In the genomic region with DNA sequence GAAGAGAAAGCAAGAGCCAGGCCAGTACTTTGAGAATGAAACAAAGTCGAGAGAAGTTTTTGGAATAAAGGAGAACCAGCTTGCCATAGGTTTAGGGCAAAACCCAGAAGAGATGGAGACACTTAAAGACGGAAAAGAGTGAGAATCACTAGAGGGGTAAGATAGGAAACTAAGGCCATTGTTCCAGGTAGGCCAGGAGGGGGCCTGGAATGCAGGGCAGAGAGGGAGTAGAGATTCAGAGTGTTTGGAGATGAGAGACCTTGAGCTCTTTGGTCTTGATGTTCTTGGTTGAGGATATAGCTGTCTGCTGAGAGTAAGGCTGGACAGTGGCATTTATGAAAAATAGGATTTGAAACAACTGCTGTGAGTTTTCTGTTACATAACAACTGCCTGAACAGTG, we compare ENCODE assay signal across 29 cellular contexts.
"Had no signal": no experiment of that assay in that cellular context is flagged by ENCODE, and none has a peak within 500 bp of the region (broad histone marks: within the 10 kb centered on the region; RNA-seq: fewer than 3 reads in every experiment).

No MANE protein-coding gene starts in this region.

- H3K4me3 Mint-ChIP-seq: natural killer cell treated with Interleukin-12 subunit alpha and Interleukin-12 subunit beta and Interleukin-15 and Interleukin-18, amount 100 ng/mL, for 72 hours; nephron progenitor cell; neural crest cell; stimulated activated effector memory CD8-positive, alpha-beta T cell treated with anti-CD3 and anti-CD28 coated beads, Interleukin-12 subunit alpha, Interleukin-12 subunit beta, amount 100 ng/mL, for 72 hours; stimulated activated naive B cell treated with anti-CD40 and anti-IgM and Interleukin-4, amounts not matched to agents 10 μg/mL and 1 μg/mL and 100 μg/mL, for 72 hours; stimulated activated naive CD8-positive, alpha-beta T cell treated with anti-CD3 and anti-CD28 coated beads, Interleukin-15, Interleukin-2, amounts not matched to agents 100 ng/mL and 50 ng/mL, for 24 hours had no signal

- H3K27ac ChIP-seq: neutrophil, pancreas, psoas muscle, right lobe of liver, sigmoid colon, stomach, thoracic aorta, thyroid gland, tibial nerve, upper lobe of left lung, vagina had no signal

- H3K27me3 Mint-ChIP-seq: stimulated activated naive B cell treated with anti-CD40 and anti-IgM and Interleukin-4, amounts not matched to agents 10 μg/mL and 1 μg/mL and 100 μg/mL, for 72 hours; stimulated activated naive CD8-positive, alpha-beta T cell treated with anti-CD3 and anti-CD28 coated beads, Interleukin-15, Interleukin-2, amounts not matched to agents 100 ng/mL and 50 ng/mL, for 24 hours had no signal

- FAIRE-seq: pancreas, small intestine, urothelium cell line had no signal

- H3K9me3 ChIP-seq: neutrophil, pancreas, right lobe of liver, sigmoid colon, thoracic aorta, thyroid gland, vagina had no signal

- H3K36me3 ChIP-seq: neutrophil, pancreas, right lobe of liver, sigmoid colon, stomach, thoracic aorta, thyroid gland, tibial nerve, upper lobe of left lung, vagina had no signal

- H3K4me3 ChIP-seq: pancreas, psoas muscle, right lobe of liver, sigmoid colon, stomach, thoracic aorta, thyroid gland, tibial nerve, upper lobe of left lung, vagina had no signal

- H3K4me1 Mint-ChIP-seq: nephron progenitor cell; stimulated activated effector memory CD8-positive, alpha-beta T cell treated with anti-CD3 and anti-CD28 coated beads, Interleukin-12 subunit alpha, Interleukin-12 subunit beta, amount 100 ng/mL, for 72 hours; stimulated activated naive B cell treated with anti-CD40 and anti-IgM and Interleukin-4, amounts not matched to agents 10 μg/mL and 1 μg/mL and 100 μg/mL, for 72 hours had no signal

- DNase-seq: nephron progenitor cell; nucleus accumbens; pancreas; posterior cingulate gyrus; psoas muscle; right cardiac atrium; right lobe of liver; sigmoid colon; small intestine; stimulated activated CD4-positive, alpha-beta T cell treated with anti-CD3 and anti-CD28 coated beads, Interleukin-15, amount 100 ng/mL, for 24 hours; stimulated activated CD4-positive, alpha-beta T cell treated with anti-CD3 and anti-CD28 coated beads, Interleukin-2, amount 100 ng/mL, for 24 hours; stimulated activated CD4-positive, alpha-beta T cell treated with anti-CD3 and anti-CD28 coated beads, Interleukin-2, amount 100 ng/mL, for 48 hours; stimulated activated CD4-positive, alpha-beta T cell treated with anti-CD3 and anti-CD28 coated beads, Interleukin-4, amount 100 ng/mL, for 24 hours; stimulated activated naive B cell treated with anti-CD40 and anti-IgM and Interleukin-4, amounts not matched to agents 10 μg/mL and 1 μg/mL and 100 μg/mL, for 72 hours; stimulated activated naive CD4-positive, alpha-beta T cell treated with Interleukin-2 at 50 U/mL for 16 hours; stomach; thyroid gland; trophoblast cell; upper lobe of left lung had no signal

- ATAC-seq: natural killer cell treated with Interleukin-12 subunit alpha and Interleukin-12 subunit beta and Interleukin-15 and Interleukin-18, amount 100 ng/mL, for 72 hours; pancreas; psoas muscle; right cardiac atrium; right lobe of liver; stimulated activated effector memory CD8-positive, alpha-beta T cell treated with anti-CD3 and anti-CD28 coated beads, Interleukin-12 subunit alpha, Interleukin-12 subunit beta, amount 100 ng/mL, for 72 hours; stimulated activated naive B cell treated with anti-CD40 and anti-IgM and Interleukin-4, amounts not matched to agents 10 μg/mL and 1 μg/mL and 100 μg/mL, for 72 hours had no signal

- H3K36me3 Mint-ChIP-seq: stimulated activated effector memory CD8-positive, alpha-beta T cell treated with anti-CD3 and anti-CD28 coated beads, Interleukin-12 subunit alpha, Interleukin-12 subunit beta, amount 100 ng/mL, for 72 hours had no signal

- H3K27me3 ChIP-seq: pancreas, right lobe of liver, sigmoid colon, stomach, thyroid gland, tibial nerve, upper lobe of left lung, vagina had no signal

- H3K4me1 ChIP-seq: pancreas, psoas muscle, right lobe of liver, sigmoid colon, stomach, upper lobe of left lung, vagina had no signal

- H3K27ac Mint-ChIP-seq: natural killer cell treated with Interleukin-12 subunit alpha and Interleukin-12 subunit beta and Interleukin-15 and Interleukin-18, amount 100 ng/mL, for 72 hours; nephron progenitor cell; progenitor cell of endocrine pancreas; stimulated activated effector memory CD8-positive, alpha-beta T cell treated with anti-CD3 and anti-CD28 coated beads, Interleukin-12 subunit alpha, Interleukin-12 subunit beta, amount 100 ng/mL, for 72 hours; stimulated activated naive B cell treated with anti-CD40 and anti-IgM and Interleukin-4, amounts not matched to agents 10 μg/mL and 1 μg/mL and 100 μg/mL, for 72 hours; stimulated activated naive CD8-positive, alpha-beta T cell treated with anti-CD3 and anti-CD28 coated beads, Interleukin-15, Interleukin-2, amounts not matched to agents 100 ng/mL and 50 ng/mL, for 24 hours had no signal
